25 cellular contexts compared by ENCODE assay signal in genomic region chr7:2459674-2460073, GRCh38. TPM values are rescaled to one million over a fixed set of nuclear protein-coding genes. Genes with fewer than 3 reads are reported as not detected.
"Had no signal": no experiment of that assay in that cellular context is flagged by ENCODE, and none has a peak within 500 bp of the region (broad histone marks: within the 10 kb centered on the region; RNA-seq: fewer than 3 reads in every experiment).

No MANE protein-coding gene starts in this region.

- H3K4me1 ChIP-seq: colonic mucosa, heart left ventricle, left lung, vagina had no signal

- ATAC-seq: activated naive CD4-positive, alpha-beta T cell treated with anti-CD3 and anti-CD28 coated beads, Interleukin-2, amount 50 U/mL, for 72 hours; gastrocnemius medialis; left lung; stimulated activated naive CD8-positive, alpha-beta T cell treated with anti-CD3 and anti-CD28 coated beads, Interleukin-15, amount 100 ng/mL, for 72 hours had no signal

- H3K27me3 ChIP-seq: adrenal gland, cardiac muscle cell, colonic mucosa, left lung, vagina had no signal

- H3K9me3 ChIP-seq: adrenal gland, colonic mucosa, gastrocnemius medialis, left lung, psoas muscle, vagina had no signal

- DNase-seq: activated CD4-positive, alpha-beta T cell treated with anti-CD3 and anti-CD28 coated beads for 1 hour; activated CD8-positive, alpha-beta memory T cell treated with anti-CD3 and anti-CD28 coated beads for 24 hours; activated CD8-positive, alpha-beta memory T cell treated with anti-CD3 and anti-CD28 coated beads, Interleukin-2, amount 50 U/mL, for 48 hours; activated gamma-delta T cell; colonic mucosa; gastrocnemius medialis; left lung; psoas muscle; stimulated activated CD4-positive, alpha-beta T cell treated with anti-CD3 and anti-CD28 coated beads, Interleukin-2, amount 100 ng/mL, for 48 hours; stimulated activated naive CD8-positive, alpha-beta T cell treated with anti-CD3 and anti-CD28 coated beads, Interleukin-15, amount 100 ng/mL, for 72 hours; trophoblast cell had no signal

- H3K36me3 ChIP-seq: adrenal gland, cardiac muscle cell, colonic mucosa, gastrocnemius medialis, heart left ventricle, left lung, vagina had no signal

- H3K4me3 ChIP-seq: adrenal gland, cardiac muscle cell, colonic mucosa, gastrocnemius medialis, heart left ventricle, left lung, psoas muscle, skin epidermis, vagina had no signal

- H3K27ac ChIP-seq: cardiac muscle cell, colonic mucosa, gastrocnemius medialis, heart left ventricle, left lung, psoas muscle, skin epidermis, vagina had no signal

RNA-seq across cellular contexts. Expression of gene GRIFIN, which starts 16.5 kb away (rescaled TPM):
- total RNA-seq: activated naive CD4-positive, alpha-beta T cell treated with anti-CD3 and anti-CD28 coated beads, Interleukin-2, amount 50 U/mL, for 72 hours; adrenal gland; cardiac muscle cell; colonic mucosa; esophagus mucosa; gastrocnemius medialis; heart left ventricle; kidney; left lung; lung microvascular endothelial cell; myocyte; osteocyte; psoas muscle; right cardiac atrium; temporal lobe; vagina had no signal
- polyA plus RNA-seq: adrenal gland, cardiac muscle cell, heart left ventricle, neural cell, psoas muscle, right cardiac atrium had no signal
